ENCODE assay signal across 8 cellular contexts in genomic region chr16:58022601-58023371, GRCh38. TPM values are rescaled to one million over a fixed set of nuclear protein-coding genes. Genes with fewer than 3 reads are reported as not detected.
A peak's percentile ranks its signal among the peaks of the same experiment; 100 is the strongest.
DNase-seq lines count a peak whose midpoint lies in the region; ATAC-seq and TF ChIP-seq lines count a peak whose summit lies in the region.

No MANE protein-coding gene starts in this region.

- no peaks in the 10 kb centered on the region for H3K27me3 ChIP-seq in RWPE2 (ENCODE audit: insufficient read depth, poor library complexity, severe bottlenecking)
- H3K27me3 ChIP-seq in sigmoid colon = no peaks in the 10 kb centered on the region

- H3K4me3 ChIP-seq in RWPE2 (ENCODE audit: severe bottlenecking) (no peak overlapping the region), sigmoid colon (peak overlapping the region in 1 of 4 donors; percentile 8)

- H3K9me3 ChIP-seq in RWPE2 (ENCODE audit: severe bottlenecking) (no peaks in the 10 kb centered on the region), sigmoid colon (no peaks in the 10 kb centered on the region)

- TF ChIP-seq CTCF in RWPE2 (IDR thresholded peaks at IDR 0.05; ENCODE audit: poor library complexity, severe bottlenecking) (no peak), sigmoid colon (IDR thresholded peaks at IDR 0.05) (no peak), GM20000 (IDR thresholded peaks at IDR 0.05; ENCODE audit: extremely low read depth, missing control alignments) (no peak)

- WGBS in sigmoid colon, 2 donors = 6 to 39% methylated on average over 18 of the region's 18 CpGs

- intact Hi-C loops in Right ventricle myocardium superior (cut with DNase I) = no loop called here
- intact Hi-C loops in sigmoid colon (cut with DNase I) = loop anchor here (1.0 to 10.0 kb wide), 3 partner anchors 17 to 465 kb away; partner anchors contain the start of gene GINS3

- peaks cover 2% of the 10 kb centered on the region; the same call in 1 of the 2 replicates for H3K36me3 ChIP-seq in RWPE2 (ENCODE audit: low read depth)
- peaks cover 0 to 24% (median 6%) of the 10 kb centered on the region in 4 donors for H3K36me3 ChIP-seq in sigmoid colon

- no peak for TF ChIP-seq POLR2A in sigmoid colon (IDR thresholded peaks at IDR 0.05)

- H3K4me1 ChIP-seq in RWPE2 (ENCODE audit: insufficient read depth, poor library complexity, severe bottlenecking) = peaks cover 11% of the 10 kb centered on the region
- H3K4me1 ChIP-seq in sigmoid colon = peaks cover 1 to 67% (median 61%) of the 10 kb centered on the region in 4 donors

- no peak for TF ChIP-seq EP300 in sigmoid colon (IDR thresholded peaks at IDR 0.05)

- H3K27ac ChIP-seq in RWPE2 (ENCODE audit: poor library complexity, severe bottlenecking) = peak overlapping the region; percentile 21
- H3K27ac ChIP-seq in sigmoid colon = peak overlapping the region; percentile 70 to 85 (median 76)

- ATAC-seq in RWPE2 (ENCODE audit: low read depth) = 0 out of 3 replicates have a peak, but pooled peaks have one; percentile 13
- peak; percentile 46 for ATAC-seq in Right ventricle myocardium superior (ENCODE audit: poor library complexity)
- ATAC-seq in HG03139 (IDR thresholded peaks at IDR 0.05; ENCODE audit: unreplicated experiment) = no peak
- no peak for ATAC-seq in GM18517 (IDR thresholded peaks at IDR 0.05; ENCODE audit: unreplicated experiment)

- peak; percentile 69 for DNase-seq in H4 (ENCODE audit: low spot score)
- DNase-seq in RWPE2 (ENCODE audit: low spot score) = no peak
- DNase-seq in Right ventricle myocardium superior = peak; percentile 90
- peak; percentile 94 for DNase-seq in sigmoid colon
- DNase-seq in OCI-M1 (lab: John Stamatoyannopoulos, UW) = no peak
- DNase-seq in GM20000 (ENCODE audit: low spot score) = no peak

RNA-seq across cellular contexts. Expression of gene MMP15, which starts 2.8 kb away (rescaled TPM):
- 1.6 and 2.0 TPM in 2 replicates for total RNA-seq in H4 (2014; rRNA removed; shearing (Covaris generic))
- 55.2 TPM for total RNA-seq in Right ventricle myocardium superior
- 10 to 100 TPM in 1 of 4 donors, 1 to 10 TPM in 3; 2.3 to 10.5 (median 5.1) TPM for total RNA-seq in sigmoid colon
- polyA plus RNA-seq in sigmoid colon = 10 to 100 TPM; 10.8 to 54.0 (median 13.4) TPM

RNA-seq across cellular contexts. Expression of gene USB1, which starts 21.6 kb away (rescaled TPM):
- 28.6 and 30.5 TPM in 2 replicates for total RNA-seq in H4 (2014; rRNA removed; shearing (Covaris generic))
- total RNA-seq in Right ventricle myocardium superior (32.1 TPM), sigmoid colon (10 to 100 TPM; 19.9 to 44.9 (median 34.9) TPM)
- 10 to 100 TPM; 31.1 to 39.1 (median 36.6) TPM for polyA plus RNA-seq in sigmoid colon

RNA-seq across cellular contexts. Expression of gene ZNF319, which starts 22.3 kb away (rescaled TPM):
- 1.1 and 1.5 TPM in 2 replicates for total RNA-seq in H4 (2014; rRNA removed; shearing (Covaris generic))
- total RNA-seq in Right ventricle myocardium superior (8.1 TPM), sigmoid colon (1 to 10 TPM; 4.1 to 5.7 (median 4.9) TPM)
- 1 to 10 TPM; 1.2 to 5.7 (median 1.2) TPM for polyA plus RNA-seq in sigmoid colon

RNA-seq across cellular contexts. Expression of gene CNGB1, which starts 51.9 kb away (rescaled TPM):
- total RNA-seq in H4 (2014; rRNA removed; shearing (Covaris generic)) = 0.06 TPM in 1 of 2 replicates, not detected in the other
- total RNA-seq in Right ventricle myocardium superior = not detected
- 10 to 100 TPM in 1 of 4 donors, 1 to 10 TPM in 1, under 1 TPM in 1, not detected in 1; 0.71 to 13.0 (median 2.0) TPM for total RNA-seq in sigmoid colon
- polyA plus RNA-seq in sigmoid colon = under 1 TPM in 1 of 3 donors, not detected in 2; 0.70 TPM

Comparison
In these comparisons a context has a peak if more than half of its experiments do, and no peak if none do; other contexts are left out.
1. DNase-seq: peak in H4 (single experiment), Right ventricle myocardium superior (single experiment) and sigmoid colon (single experiment); none in RWPE2 (single experiment), OCI-M1 (single experiment) and GM20000 (single experiment).
2. ATAC-seq: peak in RWPE2 (single experiment) and Right ventricle myocardium superior (single experiment); none in HG03139 (single experiment) and GM18517 (single experiment).